ENCODE assay signal across 8 cellular contexts in the genomic region with DNA sequence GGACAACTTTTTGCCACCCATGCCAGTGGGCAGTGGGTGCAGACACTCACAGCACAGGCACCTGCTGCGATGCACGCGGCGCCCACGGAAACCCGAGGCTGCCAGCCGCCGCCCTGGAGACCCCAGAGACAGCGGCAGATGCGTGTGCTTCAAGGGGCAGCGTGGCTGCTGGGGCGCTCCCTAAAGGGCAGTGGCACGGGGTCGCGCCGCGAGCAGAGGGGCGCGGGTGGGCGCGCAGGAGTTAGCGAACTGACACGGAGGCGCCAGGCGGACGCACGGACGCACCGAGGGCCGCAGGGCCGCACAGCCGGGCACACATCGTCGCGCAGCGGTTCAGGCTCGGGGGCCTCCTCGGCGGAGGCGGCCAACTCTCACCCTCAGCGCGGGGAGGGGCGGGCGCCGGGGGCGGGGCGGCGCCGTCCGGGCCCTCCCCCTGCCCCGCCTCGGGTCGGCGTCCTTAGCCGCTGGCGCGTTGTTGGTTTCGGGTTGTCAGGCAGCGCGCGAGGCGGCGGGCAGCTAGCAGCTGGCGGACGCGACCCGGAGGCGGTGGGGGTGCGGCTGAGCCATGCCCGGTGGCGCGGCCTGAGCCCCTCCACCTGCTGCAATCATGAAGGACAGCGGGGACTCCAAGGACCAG. TPM values are rescaled to one million over a fixed set of nuclear protein-coding genes. Genes with fewer than 3 reads are reported as not detected.
DNase-seq lines count a peak whose midpoint lies in the region; ATAC-seq, FAIRE-seq and TF ChIP-seq lines count a peak whose summit lies in the region.

A gene with protein sequence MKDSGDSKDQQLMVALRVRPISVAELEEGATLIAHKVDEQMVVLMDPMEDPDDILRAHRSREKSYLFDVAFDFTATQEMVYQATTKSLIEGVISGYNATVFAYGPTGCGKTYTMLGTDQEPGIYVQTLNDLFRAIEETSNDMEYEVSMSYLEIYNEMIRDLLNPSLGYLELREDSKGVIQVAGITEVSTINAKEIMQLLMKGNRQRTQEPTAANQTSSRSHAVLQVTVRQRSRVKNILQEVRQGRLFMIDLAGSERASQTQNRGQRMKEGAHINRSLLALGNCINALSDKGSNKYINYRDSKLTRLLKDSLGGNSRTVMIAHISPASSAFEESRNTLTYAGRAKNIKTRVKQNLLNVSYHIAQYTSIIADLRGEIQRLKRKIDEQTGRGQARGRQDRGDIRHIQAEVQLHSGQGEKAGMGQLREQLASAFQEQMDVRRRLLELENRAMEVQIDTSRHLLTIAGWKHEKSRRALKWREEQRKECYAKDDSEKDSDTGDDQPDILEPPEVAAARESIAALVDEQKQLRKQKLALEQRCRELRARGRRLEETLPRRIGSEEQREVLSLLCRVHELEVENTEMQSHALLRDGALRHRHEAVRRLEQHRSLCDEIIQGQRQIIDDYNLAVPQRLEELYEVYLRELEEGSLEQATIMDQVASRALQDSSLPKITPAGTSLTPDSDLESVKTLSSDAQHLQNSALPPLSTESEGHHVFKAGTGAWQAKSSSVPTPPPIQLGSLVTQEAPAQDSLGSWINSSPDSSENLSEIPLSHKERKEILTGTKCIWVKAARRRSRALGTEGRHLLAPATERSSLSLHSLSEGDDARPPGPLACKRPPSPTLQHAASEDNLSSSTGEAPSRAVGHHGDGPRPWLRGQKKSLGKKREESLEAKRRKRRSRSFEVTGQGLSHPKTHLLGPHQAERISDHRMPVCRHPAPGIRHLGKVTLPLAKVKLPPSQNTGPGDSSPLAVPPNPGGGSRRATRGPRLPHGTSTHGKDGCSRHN (plus strand): TSS at position 484 of the 637 bp plus-strand sequence. CDS start 124 bp downstream, at position 608.

- H3K27me3 ChIP-seq in iPS DF 6.9 (ENCODE audit: control insufficient read depth, insufficient read depth, low read length) (peaks cover 7% of the 10 kb centered on the region; the same call in 1 of the 2 replicates), small intestine (ENCODE audit: control insufficient read depth in 2 of 2, insufficient read depth in 2 of 2, low read length in 2 of 2) (no peaks in the 10 kb centered on the region)

- H3K9me3 ChIP-seq in iPS DF 6.9 (ENCODE audit: control insufficient read depth, insufficient read depth, low read length) (no peaks in the 10 kb centered on the region), small intestine (ENCODE audit: control insufficient read depth, low read depth) (no peaks in the 10 kb centered on the region)

- H3K36me3 ChIP-seq in iPS DF 6.9 (ENCODE audit: control insufficient read depth, insufficient read depth, low read length), result no peaks in the 10 kb centered on the region
- H3K36me3 ChIP-seq in small intestine (ENCODE audit: control insufficient read depth in 2 of 2, insufficient read depth in 2 of 2, low read length in 2 of 2), result no peaks in the 10 kb centered on the region

- no peak for FAIRE-seq in small intestine (lab: Jason Lieb, UNC)

- H3K27ac Mint-ChIP-seq in HFFc6, result no peak within 1 kb of the TSS

- ATAC-seq in GM21390 (IDR thresholded peaks at IDR 0.05; ENCODE audit: unreplicated experiment), result no peak

- POLR2A ChIA-PET in HEK293T (lab: Yijun Ruan, JAX), result no interaction called here

- no CpG with 5 or more reads among the region's 73 CpGs for WGBS in iPS DF 6.9 (ENCODE audit: insufficient coverage, insufficient read length)
- 4 to 7% (median 5%) methylated on average over 54 to 73 of the region's 73 CpGs for WGBS in small intestine, 3 donors

- peaks cover 4% of the 10 kb centered on the region; the same call in 1 of the 2 replicates for H3K36me3 Mint-ChIP-seq in HFFc6 (ENCODE audit: low read depth)

- no peak within 1 kb of the TSS for H3K27ac ChIP-seq in iPS DF 6.9 (ENCODE audit: low read length)
- H3K27ac ChIP-seq in small intestine (ENCODE audit: low read depth in 1 of 2, low read length in 1 of 2), result peak within 1 kb of the TSS in 1 of 2 donors; percentile 49

- H3K9me3 Mint-ChIP-seq in HFFc6, result peaks cover 53% of the 10 kb centered on the region

- no peak within 1 kb of the TSS for H3K4me3 Mint-ChIP-seq in HFFc6

- CTCF ChIA-PET in HEK293T (lab: Yijun Ruan, JAX), result no interaction called here

- peak within 1 kb of the TSS; percentile 34; the same call in 1 of the 2 replicates for H3K4me3 ChIP-seq in iPS DF 6.9 (ENCODE audit: low read length)
- peak within 1 kb of the TSS in 1 of 2 donors; percentile 32 for H3K4me3 ChIP-seq in small intestine (ENCODE audit: low read depth in 1 of 2, low read length in 2 of 2)

- TF ChIP-seq CTCF in HFFc6 (IDR thresholded peaks at IDR 0.05), result no peak

- peaks cover 2% of the 10 kb centered on the region for H3K27me3 Mint-ChIP-seq in HFFc6 (ENCODE audit: insufficient read depth)

- H3K4me1 Mint-ChIP-seq in HFFc6 (ENCODE audit: low read depth), result no peaks in the 10 kb centered on the region

- peaks cover 4% of the 10 kb centered on the region for H3K4me1 ChIP-seq in iPS DF 6.9 (ENCODE audit: control insufficient read depth, insufficient read depth, low read length)
- peaks cover 0 to 3% of the 10 kb centered on the region in 2 donors for H3K4me1 ChIP-seq in small intestine (ENCODE audit: control insufficient read depth in 2 of 2, insufficient read depth in 1 of 2, low read depth in 1 of 2, low read length in 1 of 2)

- DNase-seq in GM19238 (ENCODE audit: insufficient read length, low spot score) (peak; percentile 69), NCI-H510A (lab: John Stamatoyannopoulos, UW) (peak; percentile 74), activated gamma-delta T cell treated with Interleukin-2 at 50 U/mL for 16 hours (peak; percentile 40), iPS DF 6.9 (ENCODE audit: low read depth, low spot score) (no peak), small intestine (peak; percentile 35), HFFc6 (no peak), HEK293T (ENCODE audit: extremely low spot score) (no peak)

TF ChIP-seq in HEK293T, 16 proteins besides CTCF, POLR2A, EP300 and RAD21:
- TF ChIP-seq ZNF384 (IDR thresholded peaks at IDR 0.05), result no peak
- no peak for TF ChIP-seq LEF1 (IDR thresholded peaks at IDR 0.05; ENCODE audit: borderline replicate concordance)
- no peak for TF ChIP-seq TARDBP (IDR thresholded peaks at IDR 0.05)
- no peak for TF ChIP-seq L3MBTL2 (conservative IDR thresholded peaks at IDR 0.05)
- no peak for TF ChIP-seq SP1 (IDR thresholded peaks at IDR 0.05)
- TF ChIP-seq FOXM1 (IDR thresholded peaks at IDR 0.05; ENCODE audit: borderline replicate concordance), result no peak
- TF ChIP-seq FOXK2 (IDR thresholded peaks at IDR 0.05), result no peak
- TF ChIP-seq HDGF (IDR thresholded peaks at IDR 0.05; ENCODE audit: borderline replicate concordance), result no peak
- TF ChIP-seq BHLHE40 (IDR thresholded peaks at IDR 0.05; ENCODE audit: borderline replicate concordance), result no peak
- TF ChIP-seq ELF4 (IDR thresholded peaks at IDR 0.05), result no peak
- TF ChIP-seq NFRKB (IDR thresholded peaks at IDR 0.05), result no peak
- TF ChIP-seq CTBP1 (IDR thresholded peaks at IDR 0.05; ENCODE audit: borderline replicate concordance), result no peak
- TF ChIP-seq, protein P1, sequence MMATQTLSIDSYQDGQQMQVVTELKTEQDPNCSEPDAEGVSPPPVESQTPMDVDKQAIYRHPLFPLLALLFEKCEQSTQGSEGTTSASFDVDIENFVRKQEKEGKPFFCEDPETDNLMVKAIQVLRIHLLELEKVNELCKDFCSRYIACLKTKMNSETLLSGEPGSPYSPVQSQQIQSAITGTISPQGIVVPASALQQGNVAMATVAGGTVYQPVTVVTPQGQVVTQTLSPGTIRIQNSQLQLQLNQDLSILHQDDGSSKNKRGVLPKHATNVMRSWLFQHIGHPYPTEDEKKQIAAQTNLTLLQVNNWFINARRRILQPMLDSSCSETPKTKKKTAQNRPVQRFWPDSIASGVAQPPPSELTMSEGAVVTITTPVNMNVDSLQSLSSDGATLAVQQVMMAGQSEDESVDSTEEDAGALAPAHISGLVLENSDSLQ (IDR thresholded peaks at IDR 0.05), result no peak
- TF ChIP-seq SUZ12 (IDR thresholded peaks at IDR 0.05), result no peak
- TF ChIP-seq FOXA1 (IDR thresholded peaks at IDR 0.05), result no peak
- no peak for TF ChIP-seq ARNT (IDR thresholded peaks at IDR 0.05)

RNA-seq across cellular contexts. Expression of the gene that starts here (rescaled TPM):
- 1 to 10 TPM in 2 of 3 donors, under 1 TPM in 1; 0.45 to 4.5 (median 1.4) TPM for polyA plus RNA-seq in small intestine
- total RNA-seq in HFFc6 (2021; fragmentation: NEBNext Ultra II Directional; extraction: Animal tissue kit (Norgen Biotek cat#: 25700)), result not detected

Comparison
In these comparisons a context has a peak if more than half of its experiments do, and no peak if none do; other contexts are left out.
1. DNase-seq: peak in GM19238 (single experiment), NCI-H510A (single experiment), activated gamma-delta T cell treated with Interleukin-2 at 50 U/mL for 16 hours (single experiment) and small intestine (single experiment); none in iPS DF 6.9 (single experiment), HFFc6 (single experiment) and HEK293T (single experiment).